18 cellular contexts compared by ENCODE assay signal in genomic region chr6:122407712-122408111, GRCh38. TPM values are rescaled to one million over a fixed set of nuclear protein-coding genes. Genes with fewer than 3 reads are reported as not detected.
A peak's percentile ranks its signal among the peaks of the same experiment; 100 is the strongest.
DNase-seq lines count a peak whose midpoint lies in the region; ATAC-seq and TF ChIP-seq lines count a peak whose summit lies in the region.
"Had no signal": no experiment of that assay in that cellular context is flagged by ENCODE, and none has a peak within 500 bp of the region (broad histone marks: within the 10 kb centered on the region; RNA-seq: fewer than 3 reads in every experiment).

No MANE protein-coding gene starts in this region.

- DNase-seq in cardiac muscle cell (ENCODE audit: low read depth in 1 of 2, low spot score in 1 of 2) (no peak), right atrium auricular region (ENCODE audit: low spot score) (no peak), hypothalamus (lab: John Stamatoyannopoulos, UW) (no peak), coronary artery (ENCODE audit: low spot score) (no peak)
- DNase-seq in activated naive CD8-positive, alpha-beta T cell treated with anti-CD3 and anti-CD28 coated beads, Interleukin-2, amount 50 U/mL, for 24 hours, result no peak
- DNase-seq: CD8-positive, alpha-beta memory T cell; DMS79 treated with DMSO at 0.1 percent for 48 hours; GM23248; HCEC 1CT; KBM-7; NCI-H1436; NCI-H2029; NCI-H2171 treated with DMSO at 0.1 percent for 48 hours; NCI-H748 treated with DMSO at 0.1 percent for 48 hours; RPMI8226 had no signal

- H3K4me3 ChIP-seq in cardiac muscle cell (no peak overlapping the region), right atrium auricular region (no peak overlapping the region), Loucy (ENCODE audit: low read length, poor library complexity, severe bottlenecking) (peak overlapping the region; percentile 63), coronary artery (no peak overlapping the region)
- H3K4me3 ChIP-seq: GM23248 had no signal

- peaks cover 5% of the 10 kb centered on the region for H3K36me3 ChIP-seq in cardiac muscle cell
- H3K36me3 ChIP-seq in right atrium auricular region, result peaks cover 4% of the 10 kb centered on the region
- H3K36me3 ChIP-seq in Loucy (ENCODE audit: insufficient read depth, low read length), result peaks cover 9% of the 10 kb centered on the region; the same call in 1 of the 2 replicates

- TF ChIP-seq CTCF in cardiac muscle cell (IDR thresholded peaks at IDR 0.05; ENCODE audit: low read depth, low read length) (no peak), right atrium auricular region (IDR thresholded peaks at IDR 0.05) (no peak), Loucy (conservative IDR thresholded peaks at IDR 0.05; ENCODE audit: low read length) (no peak), coronary artery (IDR thresholded peaks at IDR 0.05) (no peak)

- no peaks in the 10 kb centered on the region for H3K27me3 Mint-ChIP-seq in activated naive CD8-positive, alpha-beta T cell treated with anti-CD3 and anti-CD28 coated beads, Interleukin-2, amount 50 U/mL, for 24 hours
- H3K27me3 Mint-ChIP-seq: B cell had no signal

- H3K27me3 ChIP-seq in cardiac muscle cell (no peaks in the 10 kb centered on the region), right atrium auricular region (no peaks in the 10 kb centered on the region), Loucy (ENCODE audit: insufficient read depth, low read length, poor library complexity, severe bottlenecking) (no peaks in the 10 kb centered on the region)

- H3K9ac ChIP-seq in Loucy (ENCODE audit: low read depth, low read length, poor library complexity, severe bottlenecking), result no peak overlapping the region
- H3K9ac ChIP-seq: GM23248 had no signal

- peaks cover 84% of the 10 kb centered on the region for H4K20me1 ChIP-seq in Loucy (ENCODE audit: insufficient read depth, low read length, poor library complexity, severe bottlenecking)

- ATAC-seq in activated naive CD8-positive, alpha-beta T cell treated with anti-CD3 and anti-CD28 coated beads, Interleukin-2, amount 50 U/mL, for 24 hours, result no peak
- ATAC-seq in HG02973 (IDR thresholded peaks at IDR 0.05; ENCODE audit: unreplicated experiment), result no peak

- no peaks in the 10 kb centered on the region for H3F3A ChIP-seq in Loucy (ENCODE audit: low read depth)

- no peaks in the 10 kb centered on the region for H3K9me2 ChIP-seq in Loucy (replicated peaks; ENCODE audit: low read depth, low read length)

- H3K4me1 ChIP-seq in cardiac muscle cell (ENCODE audit: low read depth) (peaks cover 26% of the 10 kb centered on the region), right atrium auricular region (peaks cover 0 to 15% of the 10 kb centered on the region in 2 donors), Loucy (ENCODE audit: insufficient read depth, low read length, poor library complexity, severe bottlenecking) (peaks cover 74% of the 10 kb centered on the region)

- peaks cover 4% of the 10 kb centered on the region for H3K9me3 Mint-ChIP-seq in activated naive CD8-positive, alpha-beta T cell treated with anti-CD3 and anti-CD28 coated beads, Interleukin-2, amount 50 U/mL, for 24 hours
- H3K9me3 Mint-ChIP-seq: CD8-positive, alpha-beta memory T cell had no signal

- H2AFZ ChIP-seq in Loucy (ENCODE audit: low read length), result no peak overlapping the region
- H2AFZ ChIP-seq: GM23248 had no signal

- H3K27ac Mint-ChIP-seq in activated naive CD8-positive, alpha-beta T cell treated with anti-CD3 and anti-CD28 coated beads, Interleukin-2, amount 50 U/mL, for 24 hours, result peak overlapping the region; percentile 94
- H3K27ac Mint-ChIP-seq: B cell had no signal

- peaks cover 50% of the 10 kb centered on the region for H3K36me3 Mint-ChIP-seq in activated naive CD8-positive, alpha-beta T cell treated with anti-CD3 and anti-CD28 coated beads, Interleukin-2, amount 50 U/mL, for 24 hours (ENCODE audit: low read depth)

- H3K4me2 ChIP-seq in Loucy (ENCODE audit: low read depth, low read length, poor library complexity, severe bottlenecking), result peak overlapping the region; percentile 80

- peaks cover 99% of the 10 kb centered on the region for H3K79me2 ChIP-seq in Loucy (ENCODE audit: insufficient read depth, low read length)

- no peaks in the 10 kb centered on the region for H3K9me3 ChIP-seq in cardiac muscle cell (ENCODE audit: low read depth)
- no peaks in the 10 kb centered on the region for H3K9me3 ChIP-seq in right atrium auricular region
- H3K9me3 ChIP-seq in Loucy (ENCODE audit: insufficient read depth, low read depth, low read length), result no peaks in the 10 kb centered on the region

- H3K27ac ChIP-seq in cardiac muscle cell (peak overlapping the region; percentile 25), right atrium auricular region (no peak overlapping the region), coronary artery (no peak overlapping the region)
- H3K27ac ChIP-seq: GM23248 had no signal

- peak overlapping the region; percentile 78 for H3K4me3 Mint-ChIP-seq in activated naive CD8-positive, alpha-beta T cell treated with anti-CD3 and anti-CD28 coated beads, Interleukin-2, amount 50 U/mL, for 24 hours
- H3K4me3 Mint-ChIP-seq: B cell had no signal

- H3K4me1 Mint-ChIP-seq in activated naive CD8-positive, alpha-beta T cell treated with anti-CD3 and anti-CD28 coated beads, Interleukin-2, amount 50 U/mL, for 24 hours, result peaks cover 80% of the 10 kb centered on the region

RNA-seq across cellular contexts. Expression of gene HSF2, which starts 8.3 kb away (rescaled TPM):
- total RNA-seq in cardiac muscle cell (36.1 and 72.3 TPM in 2 replicates), right atrium auricular region (10 to 100 TPM; 37.5 to 65.9 TPM)
- 42.0 and 74.6 TPM in 2 replicates for polyA plus RNA-seq in cardiac muscle cell
